16 cellular contexts compared by ENCODE assay signal in genomic region chr12:18932715-18933114, GRCh38.
DNase-seq lines count a peak whose midpoint lies in the region; ATAC-seq and TF ChIP-seq lines count a peak whose summit lies in the region.
"Had no signal": no experiment of that assay in that cellular context is flagged by ENCODE, and none has a peak within 500 bp of the region (broad histone marks: within the 10 kb centered on the region; RNA-seq: fewer than 3 reads in every experiment).

No MANE protein-coding gene starts in this region.

- H3K4me2 ChIP-seq in fibroblast of lung (ENCODE audit: extremely low read depth, insufficient read depth, low read length), result no peak overlapping the region

- H3K9me3 ChIP-seq in adipocyte (ENCODE audit: control insufficient read depth, low read length), result no peaks in the 10 kb centered on the region
- H3K9me3 ChIP-seq in fibroblast of lung (ENCODE audit: control insufficient read depth, insufficient read depth, low read depth, low read length), result no peaks in the 10 kb centered on the region

- ATAC-seq in HG03520 (IDR thresholded peaks at IDR 0.05; ENCODE audit: unreplicated experiment), result no peak

- no peak overlapping the region for H3K27ac ChIP-seq in fibroblast of lung (ENCODE audit: insufficient read depth, low read length)

- H3K4me1 ChIP-seq in adipocyte (ENCODE audit: control insufficient read depth, insufficient read depth, low read length) (peaks cover 6% of the 10 kb centered on the region), fibroblast of lung (ENCODE audit: control insufficient read depth, extremely low read depth, insufficient read depth, low read length) (no peaks in the 10 kb centered on the region)

- no peaks in the 10 kb centered on the region for H3K27me3 ChIP-seq in BJ (ENCODE audit: control insufficient read depth, insufficient read depth, low read length)
- H3K27me3 ChIP-seq in adipocyte (replicated peaks; ENCODE audit: control insufficient read depth, insufficient read depth, low read length), result no peaks in the 10 kb centered on the region
- H3K27me3 ChIP-seq in fibroblast of lung (ENCODE audit: control insufficient read depth, insufficient read depth, low read length), result no peaks in the 10 kb centered on the region

- CTCF ChIA-PET in BJ (lab: Yijun Ruan, JAX), result no interaction called here

- DNase-seq in BJ (ENCODE audit: low read depth), result peak; percentile 15
- DNase-seq in adipocyte (ENCODE audit: low read depth), result peak; percentile 48
- DNase-seq in fibroblast of lung (ENCODE audit: low read depth in 2 of 2), result peak; percentile 35 to 75
- peak; percentile 2 for DNase-seq in retinal pigment epithelial cell (ENCODE audit: low read depth)
- no peak for DNase-seq in NK-92 (lab: John Stamatoyannopoulos, UW; ENCODE audit: unreplicated experiment)
- no peak for DNase-seq in activated effector memory CD4-positive, alpha-beta T cell treated with Interleukin-2 at 50 U/mL for 16 hours
- DNase-seq in DMS 273 treated with DMSO at 0.1 percent for 48 hours (lab: John Stamatoyannopoulos, UW), result no peak
- DNase-seq: ACHN; C1 segment of cervical spinal cord; H7; MV-4-11; NCI-H1417; NCI-H1930; NCI-H69; NK-92 treated with Interleukin-12 subunit alpha and Interleukin-12 subunit beta, amount 100 ng/mL, for 24 hours had no signal

- H3K4me3 ChIP-seq in BJ (ENCODE audit: low read depth, low read length) (no peak overlapping the region), adipocyte (ENCODE audit: low read length) (no peak overlapping the region), fibroblast of lung (replicated peaks in 1 of 4; ENCODE audit: control extremely low read depth in 1 of 4, insufficient read depth in 1 of 4, low read depth in 3 of 4, low read length in 4 of 4) (no peak overlapping the region), retinal pigment epithelial cell (ENCODE audit: low read length) (no peak overlapping the region)

- no peaks in the 10 kb centered on the region for H3K79me2 ChIP-seq in fibroblast of lung (ENCODE audit: control insufficient read depth, insufficient read depth, low read length)

- no peak overlapping the region for H2AFZ ChIP-seq in fibroblast of lung (ENCODE audit: low read length)

- H3K36me3 ChIP-seq in BJ (ENCODE audit: control insufficient read depth, insufficient read depth, low read length), result no peaks in the 10 kb centered on the region
- no peaks in the 10 kb centered on the region for H3K36me3 ChIP-seq in adipocyte (ENCODE audit: control insufficient read depth, insufficient read depth, low read length, severe bottlenecking)
- H3K36me3 ChIP-seq in fibroblast of lung (ENCODE audit: control insufficient read depth, insufficient read depth, low read length), result no peaks in the 10 kb centered on the region

- TF ChIP-seq CTCF in BJ (IDR thresholded peaks at IDR 0.05; ENCODE audit: insufficient read depth, low read depth, low read length) (no peak), fibroblast of lung (conservative IDR thresholded peaks at IDR 0.05 in 1 of 2, IDR thresholded peaks at IDR 0.05 in 1 of 2; ENCODE audit: low read depth in 1 of 2, low read length in 2 of 2) (no peak), retinal pigment epithelial cell (conservative IDR thresholded peaks at IDR 0.05; ENCODE audit: low read depth, low read length) (no peak)

- POLR2A ChIA-PET in BJ (lab: Charles Lee), result no interaction called here

- H4K20me1 ChIP-seq in fibroblast of lung (ENCODE audit: control insufficient read depth, extremely low read depth, insufficient read depth, low read length), result no peaks in the 10 kb centered on the region

- no peak overlapping the region for H3K9ac ChIP-seq in adipocyte (ENCODE audit: low read length)
- no peak overlapping the region for H3K9ac ChIP-seq in fibroblast of lung (ENCODE audit: insufficient read depth, low read length)

Comparison
In these comparisons a context has a peak if more than half of its experiments do, and no peak if none do; other contexts are left out.
1. DNase-seq: peak in BJ (single experiment), adipocyte (single experiment), fibroblast of lung (2 of 2) and retinal pigment epithelial cell (single experiment); none in NK-92 (single experiment), activated effector memory CD4-positive, alpha-beta T cell treated with Interleukin-2 at 50 U/mL for 16 hours (single experiment) and DMS 273 treated with DMSO at 0.1 percent for 48 hours (single experiment).